ENCODE assay signal across 1 cellular context in the genomic region with DNA sequence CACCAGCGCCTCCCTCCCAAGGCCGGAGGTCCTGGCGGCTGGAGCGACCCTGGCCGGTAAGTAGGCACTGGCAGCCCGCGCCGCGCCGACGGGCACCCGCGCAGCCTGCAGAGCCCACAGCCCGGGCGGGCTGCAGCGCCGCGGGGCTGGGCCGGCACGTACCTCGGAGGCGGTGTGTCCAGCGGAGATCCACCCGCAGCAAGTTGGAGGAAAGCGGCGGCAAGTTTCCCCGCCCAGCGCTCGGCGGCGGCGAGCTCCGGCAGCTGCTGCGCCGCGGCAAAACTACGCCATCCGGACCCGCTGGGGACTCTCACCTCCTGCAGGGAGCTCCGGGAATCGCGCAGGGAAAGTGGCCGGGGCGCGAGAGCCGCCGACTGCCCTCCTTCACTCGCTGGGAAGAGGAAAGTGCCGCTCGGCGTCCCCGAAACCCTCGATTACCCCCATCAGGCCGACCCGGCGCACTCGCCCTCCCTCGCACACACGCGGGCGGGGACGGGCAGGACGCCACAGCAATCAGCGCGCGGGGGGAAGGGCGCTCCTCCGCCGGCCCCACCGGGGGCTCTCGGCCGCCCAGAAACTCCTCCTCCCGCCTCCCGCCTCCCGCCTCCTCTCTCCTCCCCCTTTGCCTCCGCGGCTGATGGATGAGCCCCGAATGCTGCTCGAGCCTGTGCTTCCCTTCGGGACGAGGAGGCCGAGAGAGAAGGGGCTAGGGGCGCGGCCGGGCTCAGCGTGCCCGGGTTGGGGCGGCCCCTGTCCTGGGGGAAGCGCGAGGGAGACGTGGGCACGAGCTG.
TF ChIP-seq lines count a peak whose summit lies in the region.

A gene (minus strand): TSS at position 436 of the 791 bp plus-strand sequence. CDS start 24,620 bp downstream, outside the sequence.

TF ChIP-seq in HepG2, 621 proteins besides CTCF, POLR2A, EP300 and RAD21 (continued from another document and continues in another):
- TF ChIP-seq, protein P1, sequence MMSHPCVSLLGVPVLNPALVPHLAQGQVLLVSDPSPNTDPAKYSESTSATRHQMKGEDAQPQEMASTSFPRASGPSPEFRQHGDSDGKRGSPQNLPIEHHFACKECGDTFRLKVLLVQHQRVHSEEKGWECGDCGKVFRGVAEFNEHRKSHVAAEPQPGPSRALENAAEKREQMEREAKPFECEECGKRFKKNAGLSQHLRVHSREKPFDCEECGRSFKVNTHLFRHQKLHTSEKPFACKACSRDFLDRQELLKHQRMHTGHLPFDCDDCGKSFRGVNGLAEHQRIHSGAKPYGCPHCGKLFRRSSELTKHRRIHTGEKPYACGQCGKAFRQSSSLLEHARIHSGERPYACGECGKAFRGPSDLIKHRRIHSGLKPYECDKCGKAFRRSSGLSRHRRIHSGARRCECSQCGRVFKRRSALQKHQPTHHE (CRISPR knock-in tag; IDR thresholded peaks at IDR 0.05; ENCODE audit: borderline replicate concordance), result no peak
- TF ChIP-seq SOX5 (CRISPR knock-in tag; IDR thresholded peaks at IDR 0.05; ENCODE audit: borderline replicate concordance) (peak; percentile 61; the same call in 1 of the 2 replicates), TCF7L2 (IDR thresholded peaks at IDR 0.05; ENCODE audit: low read depth, low read length) (no peak), EHMT2 (IDR thresholded peaks at IDR 0.05; ENCODE audit: borderline replicate concordance, low read depth, low read length) (no peak), SRSF1 (optimal IDR thresholded peaks at IDR 0.05; ENCODE audit: low read depth, low read length) (no peak), TMF1 (CRISPR knock-in tag; IDR thresholded peaks at IDR 0.05; ENCODE audit: low read depth) (no peak), ZNF333 (CRISPR knock-in tag; IDR thresholded peaks at IDR 0.05; ENCODE audit: borderline replicate concordance) (0 out of 2 replicates have a peak, but pooled peaks have one; percentile 42), PCBP1 (IDR thresholded peaks at IDR 0.05; ENCODE audit: borderline replicate concordance, low read depth, low read length) (peak; percentile 80; the same call in 1 of the 2 replicates), ZNF547 (CRISPR knock-in tag; IDR thresholded peaks at IDR 0.05) (peak; percentile 83; the same call in 1 of the 2 replicates), RELA (CRISPR knock-in tag; IDR thresholded peaks at IDR 0.05) (peak; percentile 62; the same call in 1 of the 2 replicates), ZFP41 (CRISPR knock-in tag; IDR thresholded peaks at IDR 0.05; ENCODE audit: borderline replicate concordance) (no peak; the same call in 1 of the 2 replicates), U2AF1 (optimal IDR thresholded peaks at IDR 0.05; ENCODE audit: low read depth, low read length) (no peak), ADNP (CRISPR knock-in tag; IDR thresholded peaks at IDR 0.05) (no peak), XBP1 (CRISPR knock-in tag; IDR thresholded peaks at IDR 0.05) (no peak), SMARCE1 (IDR thresholded peaks at IDR 0.05; ENCODE audit: borderline replicate concordance) (no peak), KLF6 (CRISPR knock-in tag; IDR thresholded peaks at IDR 0.05) (peak; percentile 40; the same call in 1 of the 2 replicates), ERF (CRISPR knock-in tag; IDR thresholded peaks at IDR 0.05) (peak; percentile 85; the same call in 1 of the 2 replicates), ZMYM2 (CRISPR knock-in tag; IDR thresholded peaks at IDR 0.05) (no peak), KDM6A (CRISPR knock-in tag; IDR thresholded peaks at IDR 0.05; ENCODE audit: low read depth) (0 out of 2 replicates have a peak, but pooled peaks have one; percentile 21), RARG (CRISPR knock-in tag; IDR thresholded peaks at IDR 0.05; ENCODE audit: low read depth) (no peak), NR2F6 (IDR thresholded peaks at IDR 0.05) (no peak), NR2F6 (CRISPR knock-in tag; IDR thresholded peaks at IDR 0.05) (peak; percentile 73), ZNF496 (CRISPR knock-in tag; IDR thresholded peaks at IDR 0.05; ENCODE audit: insufficient replicate concordance) (no peak), PHF8 (CRISPR knock-in tag; IDR thresholded peaks at IDR 0.05) (no peak; the same call in none of the 2 replicates)
- TF ChIP-seq, protein P2, sequence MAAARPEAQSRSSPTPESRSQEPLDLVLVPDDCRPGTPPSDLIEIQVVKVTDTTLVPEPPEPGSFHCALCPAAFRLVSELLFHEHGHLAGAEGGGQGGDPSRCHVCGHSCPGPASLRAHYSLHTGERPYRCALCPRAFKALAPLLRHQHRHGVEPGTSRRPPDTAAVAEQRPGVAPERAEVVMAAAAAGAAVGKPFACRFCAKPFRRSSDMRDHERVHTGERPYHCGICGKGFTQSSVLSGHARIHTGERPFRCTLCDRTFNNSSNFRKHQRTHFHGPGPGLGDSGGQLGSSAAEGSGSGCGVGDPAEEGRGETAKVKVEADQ (CRISPR knock-in tag; IDR thresholded peaks at IDR 0.05; ENCODE audit: borderline replicate concordance), result peak; percentile 93
- TF ChIP-seq, protein P3, sequence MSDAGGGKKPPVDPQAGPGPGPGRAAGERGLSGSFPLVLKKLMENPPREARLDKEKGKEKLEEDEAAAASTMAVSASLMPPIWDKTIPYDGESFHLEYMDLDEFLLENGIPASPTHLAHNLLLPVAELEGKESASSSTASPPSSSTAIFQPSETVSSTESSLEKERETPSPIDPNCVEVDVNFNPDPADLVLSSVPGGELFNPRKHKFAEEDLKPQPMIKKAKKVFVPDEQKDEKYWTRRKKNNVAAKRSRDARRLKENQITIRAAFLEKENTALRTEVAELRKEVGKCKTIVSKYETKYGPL (CRISPR knock-in tag; IDR thresholded peaks at IDR 0.05), result no peak
- TF ChIP-seq, protein P4, sequence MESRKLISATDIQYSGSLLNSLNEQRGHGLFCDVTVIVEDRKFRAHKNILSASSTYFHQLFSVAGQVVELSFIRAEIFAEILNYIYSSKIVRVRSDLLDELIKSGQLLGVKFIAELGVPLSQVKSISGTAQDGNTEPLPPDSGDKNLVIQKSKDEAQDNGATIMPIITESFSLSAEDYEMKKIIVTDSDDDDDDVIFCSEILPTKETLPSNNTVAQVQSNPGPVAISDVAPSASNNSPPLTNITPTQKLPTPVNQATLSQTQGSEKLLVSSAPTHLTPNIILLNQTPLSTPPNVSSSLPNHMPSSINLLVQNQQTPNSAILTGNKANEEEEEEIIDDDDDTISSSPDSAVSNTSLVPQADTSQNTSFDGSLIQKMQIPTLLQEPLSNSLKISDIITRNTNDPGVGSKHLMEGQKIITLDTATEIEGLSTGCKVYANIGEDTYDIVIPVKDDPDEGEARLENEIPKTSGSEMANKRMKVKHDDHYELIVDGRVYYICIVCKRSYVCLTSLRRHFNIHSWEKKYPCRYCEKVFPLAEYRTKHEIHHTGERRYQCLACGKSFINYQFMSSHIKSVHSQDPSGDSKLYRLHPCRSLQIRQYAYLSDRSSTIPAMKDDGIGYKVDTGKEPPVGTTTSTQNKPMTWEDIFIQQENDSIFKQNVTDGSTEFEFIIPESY (CRISPR knock-in tag; IDR thresholded peaks at IDR 0.05), result peak; percentile 39; the same call in 1 of the 2 replicates
- TF ChIP-seq, protein P5, sequence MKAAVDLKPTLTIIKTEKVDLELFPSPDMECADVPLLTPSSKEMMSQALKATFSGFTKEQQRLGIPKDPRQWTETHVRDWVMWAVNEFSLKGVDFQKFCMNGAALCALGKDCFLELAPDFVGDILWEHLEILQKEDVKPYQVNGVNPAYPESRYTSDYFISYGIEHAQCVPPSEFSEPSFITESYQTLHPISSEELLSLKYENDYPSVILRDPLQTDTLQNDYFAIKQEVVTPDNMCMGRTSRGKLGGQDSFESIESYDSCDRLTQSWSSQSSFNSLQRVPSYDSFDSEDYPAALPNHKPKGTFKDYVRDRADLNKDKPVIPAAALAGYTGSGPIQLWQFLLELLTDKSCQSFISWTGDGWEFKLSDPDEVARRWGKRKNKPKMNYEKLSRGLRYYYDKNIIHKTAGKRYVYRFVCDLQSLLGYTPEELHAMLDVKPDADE (CRISPR knock-in tag; IDR thresholded peaks at IDR 0.05), result no peak
- TF ChIP-seq, protein P6, sequence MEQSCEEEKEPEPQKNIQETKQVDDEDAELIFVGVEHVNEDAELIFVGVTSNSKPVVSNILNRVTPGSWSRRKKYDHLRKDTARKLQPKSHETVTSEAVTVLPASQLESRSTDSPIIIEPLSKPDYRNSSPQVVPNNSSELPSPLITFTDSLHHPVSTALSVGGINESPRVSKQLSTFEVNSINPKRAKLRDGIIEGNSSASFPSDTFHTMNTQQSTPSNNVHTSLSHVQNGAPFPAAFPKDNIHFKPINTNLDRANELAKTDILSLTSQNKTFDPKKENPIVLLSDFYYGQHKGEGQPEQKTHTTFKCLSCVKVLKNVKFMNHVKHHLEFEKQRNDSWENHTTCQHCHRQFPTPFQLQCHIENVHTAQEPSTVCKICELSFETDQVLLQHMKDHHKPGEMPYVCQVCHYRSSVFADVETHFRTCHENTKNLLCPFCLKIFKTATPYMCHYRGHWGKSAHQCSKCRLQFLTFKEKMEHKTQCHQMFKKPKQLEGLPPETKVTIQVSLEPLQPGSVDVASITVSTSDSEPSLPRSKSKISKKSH (CRISPR knock-in tag; IDR thresholded peaks at IDR 0.05; ENCODE audit: borderline replicate concordance), result 0 out of 2 replicates have a peak, but pooled peaks have one; percentile 47
- TF ChIP-seq, protein P7, sequence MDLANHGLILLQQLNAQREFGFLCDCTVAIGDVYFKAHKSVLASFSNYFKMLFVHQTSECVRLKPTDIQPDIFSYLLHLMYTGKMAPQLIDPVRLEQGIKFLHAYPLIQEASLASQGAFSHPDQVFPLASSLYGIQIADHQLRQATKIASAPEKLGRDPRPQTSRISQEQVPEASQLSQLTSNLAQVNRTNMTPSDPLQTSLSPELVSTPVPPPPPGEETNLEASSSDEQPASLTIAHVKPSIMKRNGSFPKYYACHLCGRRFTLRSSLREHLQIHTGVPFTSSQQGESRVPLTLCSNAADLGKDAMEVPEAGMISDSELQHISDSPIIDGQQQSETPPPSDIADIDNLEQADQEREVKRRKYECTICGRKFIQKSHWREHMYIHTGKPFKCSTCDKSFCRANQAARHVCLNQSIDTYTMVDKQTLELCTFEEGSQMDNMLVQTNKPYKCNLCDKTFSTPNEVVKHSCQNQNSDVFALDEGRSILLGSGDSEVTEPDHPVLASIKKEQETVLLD (CRISPR knock-in tag; IDR thresholded peaks at IDR 0.05; ENCODE audit: low read depth), result 0 out of 2 replicates have a peak, but pooled peaks have one; percentile 68
- TF ChIP-seq, protein P8, sequence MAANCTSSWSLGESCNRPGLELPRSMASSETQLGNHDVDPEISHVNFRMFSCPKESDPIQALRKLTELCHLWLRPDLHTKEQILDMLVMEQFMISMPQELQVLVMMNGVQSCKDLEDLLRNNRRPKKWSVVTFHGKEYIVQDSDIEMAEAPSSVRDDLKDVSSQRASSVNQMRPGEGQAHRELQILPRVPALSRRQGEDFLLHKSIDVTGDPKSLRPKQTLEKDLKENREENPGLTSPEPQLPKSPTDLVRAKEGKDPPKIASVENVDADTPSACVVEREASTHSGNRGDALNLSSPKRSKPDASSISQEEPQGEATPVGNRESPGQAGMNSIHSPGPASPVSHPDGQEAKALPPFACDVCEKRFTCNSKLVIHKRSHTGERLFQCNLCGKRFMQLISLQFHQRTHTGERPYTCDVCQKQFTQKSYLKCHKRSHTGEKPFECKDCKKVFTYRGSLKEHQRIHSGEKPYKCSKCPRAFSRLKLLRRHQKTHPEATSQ (CRISPR knock-in tag; IDR thresholded peaks at IDR 0.05; ENCODE audit: borderline replicate concordance), result peak; percentile 84; the same call in 1 of the 2 replicates
- TF ChIP-seq, protein P9, sequence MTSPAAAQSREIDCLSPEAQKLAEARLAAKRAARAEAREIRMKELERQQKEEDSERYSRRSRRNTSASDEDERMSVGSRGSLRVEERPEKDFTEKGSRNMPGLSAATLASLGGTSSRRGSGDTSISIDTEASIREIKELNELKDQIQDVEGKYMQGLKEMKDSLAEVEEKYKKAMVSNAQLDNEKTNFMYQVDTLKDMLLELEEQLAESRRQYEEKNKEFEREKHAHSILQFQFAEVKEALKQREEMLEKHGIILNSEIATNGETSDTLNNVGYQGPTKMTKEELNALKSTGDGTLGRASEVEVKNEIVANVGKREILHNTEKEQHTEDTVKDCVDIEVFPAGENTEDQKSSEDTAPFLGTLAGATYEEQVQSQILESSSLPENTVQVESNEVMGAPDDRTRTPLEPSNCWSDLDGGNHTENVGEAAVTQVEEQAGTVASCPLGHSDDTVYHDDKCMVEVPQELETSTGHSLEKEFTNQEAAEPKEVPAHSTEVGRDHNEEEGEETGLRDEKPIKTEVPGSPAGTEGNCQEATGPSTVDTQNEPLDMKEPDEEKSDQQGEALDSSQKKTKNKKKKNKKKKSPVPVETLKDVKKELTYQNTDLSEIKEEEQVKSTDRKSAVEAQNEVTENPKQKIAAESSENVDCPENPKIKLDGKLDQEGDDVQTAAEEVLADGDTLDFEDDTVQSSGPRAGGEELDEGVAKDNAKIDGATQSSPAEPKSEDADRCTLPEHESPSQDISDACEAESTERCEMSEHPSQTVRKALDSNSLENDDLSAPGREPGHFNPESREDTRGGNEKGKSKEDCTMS (CRISPR knock-in tag; conservative IDR thresholded peaks at IDR 0.05), result no peak
- TF ChIP-seq, protein P10, sequence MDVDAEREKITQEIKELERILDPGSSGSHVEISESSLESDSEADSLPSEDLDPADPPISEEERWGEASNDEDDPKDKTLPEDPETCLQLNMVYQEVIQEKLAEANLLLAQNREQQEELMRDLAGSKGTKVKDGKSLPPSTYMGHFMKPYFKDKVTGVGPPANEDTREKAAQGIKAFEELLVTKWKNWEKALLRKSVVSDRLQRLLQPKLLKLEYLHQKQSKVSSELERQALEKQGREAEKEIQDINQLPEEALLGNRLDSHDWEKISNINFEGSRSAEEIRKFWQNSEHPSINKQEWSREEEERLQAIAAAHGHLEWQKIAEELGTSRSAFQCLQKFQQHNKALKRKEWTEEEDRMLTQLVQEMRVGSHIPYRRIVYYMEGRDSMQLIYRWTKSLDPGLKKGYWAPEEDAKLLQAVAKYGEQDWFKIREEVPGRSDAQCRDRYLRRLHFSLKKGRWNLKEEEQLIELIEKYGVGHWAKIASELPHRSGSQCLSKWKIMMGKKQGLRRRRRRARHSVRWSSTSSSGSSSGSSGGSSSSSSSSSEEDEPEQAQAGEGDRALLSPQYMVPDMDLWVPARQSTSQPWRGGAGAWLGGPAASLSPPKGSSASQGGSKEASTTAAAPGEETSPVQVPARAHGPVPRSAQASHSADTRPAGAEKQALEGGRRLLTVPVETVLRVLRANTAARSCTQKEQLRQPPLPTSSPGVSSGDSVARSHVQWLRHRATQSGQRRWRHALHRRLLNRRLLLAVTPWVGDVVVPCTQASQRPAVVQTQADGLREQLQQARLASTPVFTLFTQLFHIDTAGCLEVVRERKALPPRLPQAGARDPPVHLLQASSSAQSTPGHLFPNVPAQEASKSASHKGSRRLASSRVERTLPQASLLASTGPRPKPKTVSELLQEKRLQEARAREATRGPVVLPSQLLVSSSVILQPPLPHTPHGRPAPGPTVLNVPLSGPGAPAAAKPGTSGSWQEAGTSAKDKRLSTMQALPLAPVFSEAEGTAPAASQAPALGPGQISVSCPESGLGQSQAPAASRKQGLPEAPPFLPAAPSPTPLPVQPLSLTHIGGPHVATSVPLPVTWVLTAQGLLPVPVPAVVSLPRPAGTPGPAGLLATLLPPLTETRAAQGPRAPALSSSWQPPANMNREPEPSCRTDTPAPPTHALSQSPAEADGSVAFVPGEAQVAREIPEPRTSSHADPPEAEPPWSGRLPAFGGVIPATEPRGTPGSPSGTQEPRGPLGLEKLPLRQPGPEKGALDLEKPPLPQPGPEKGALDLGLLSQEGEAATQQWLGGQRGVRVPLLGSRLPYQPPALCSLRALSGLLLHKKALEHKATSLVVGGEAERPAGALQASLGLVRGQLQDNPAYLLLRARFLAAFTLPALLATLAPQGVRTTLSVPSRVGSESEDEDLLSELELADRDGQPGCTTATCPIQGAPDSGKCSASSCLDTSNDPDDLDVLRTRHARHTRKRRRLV (CRISPR knock-in tag; IDR thresholded peaks at IDR 0.05), result peak; percentile 71
